ENCODE assay signal across 23 cellular contexts in the genomic region with DNA sequence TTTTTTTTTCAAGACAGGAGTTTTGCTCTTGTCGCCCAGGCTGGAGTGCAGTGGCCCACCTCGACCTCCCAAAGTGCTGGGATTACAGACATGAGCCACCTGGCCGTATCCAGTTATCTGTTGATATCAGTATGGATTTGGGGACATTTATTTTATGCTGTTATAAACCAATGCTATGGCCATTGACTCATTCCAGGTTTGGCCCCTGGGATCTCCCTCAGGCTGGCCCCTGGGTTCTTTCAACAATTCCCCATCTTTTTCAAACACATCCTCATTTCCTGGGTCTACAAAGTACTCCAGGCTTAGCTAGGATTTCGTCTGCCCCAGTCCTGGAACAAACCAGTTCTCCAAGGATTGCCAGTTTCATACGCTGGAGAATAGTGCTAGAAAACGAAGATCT.
"Had no signal": no experiment of that assay in that cellular context is flagged by ENCODE, and none has a peak within 500 bp of the region (broad histone marks: within the 10 kb centered on the region; RNA-seq: fewer than 3 reads in every experiment).

No MANE protein-coding gene starts in this region.

- H3K4me3 ChIP-seq: ovary, sigmoid colon, thoracic aorta, uterus had no signal

- H3K4me1 ChIP-seq: uterus had no signal

- DNase-seq: activated CD4-positive, alpha-beta T cell treated with anti-CD3 and anti-CD28 coated beads for 1 hour; activated CD4-positive, alpha-beta T cell treated with anti-CD3 and anti-CD28 coated beads, Interleukin-2, amount 50 U/mL, for 1 hour; activated naive CD4-positive, alpha-beta T cell; activated T-cell treated with anti-CD3 and anti-CD28 coated beads, Interleukin-2, amount 50 U/mL, for 72 hours; brain microvascular endothelial cell; cortex of kidney; effector memory CD8-positive, alpha-beta T cell; erythroblast; hippocampal formation; left colon; mammary epithelial cell; ovary; small intestine; stimulated activated CD4-positive, alpha-beta T cell treated with anti-CD3 and anti-CD28 coated beads, Interleukin-1b, Interleukin-23, amount 100 ng/mL, for 48 hours; stimulated activated CD4-positive, alpha-beta T cell treated with anti-CD3 and anti-CD28 coated beads, Interleukin-4, amount 100 ng/mL, for 4 hours; stimulated activated CD8-positive, alpha-beta memory T cell treated with anti-CD3 and anti-CD28 coated beads, Interleukin-4, amount 100 ng/mL, for 48 hours; T-helper 2 cell; uterus had no signal

- H3K27ac ChIP-seq: brain microvascular endothelial cell, ovary, sigmoid colon, thoracic aorta, uterus had no signal

- ATAC-seq: activated naive CD4-positive, alpha-beta T cell treated with anti-CD3 and anti-CD28 coated beads, Interleukin-2, amount 50 U/mL, for 72 hours; activated T-cell treated with anti-CD3 and anti-CD28 coated beads, Interleukin-2, amount 50 U/mL, for 72 hours; effector memory CD8-positive, alpha-beta T cell; left colon; stimulated activated memory B cell treated with anti-CD40 and anti-IgM and Interleukin-4, amounts not matched to agents 10 μg/mL and 1 μg/mL and 100 μg/mL, for 72 hours; WTC11 had no signal

- H3K9me3 ChIP-seq: ovary, sigmoid colon, thoracic aorta, uterus had no signal

- H3K27me3 ChIP-seq: brain microvascular endothelial cell, ovary, uterus had no signal

- H3K36me3 ChIP-seq: ovary, thoracic aorta, uterus had no signal
